19 cellular contexts compared by ENCODE assay signal in the genomic region with DNA sequence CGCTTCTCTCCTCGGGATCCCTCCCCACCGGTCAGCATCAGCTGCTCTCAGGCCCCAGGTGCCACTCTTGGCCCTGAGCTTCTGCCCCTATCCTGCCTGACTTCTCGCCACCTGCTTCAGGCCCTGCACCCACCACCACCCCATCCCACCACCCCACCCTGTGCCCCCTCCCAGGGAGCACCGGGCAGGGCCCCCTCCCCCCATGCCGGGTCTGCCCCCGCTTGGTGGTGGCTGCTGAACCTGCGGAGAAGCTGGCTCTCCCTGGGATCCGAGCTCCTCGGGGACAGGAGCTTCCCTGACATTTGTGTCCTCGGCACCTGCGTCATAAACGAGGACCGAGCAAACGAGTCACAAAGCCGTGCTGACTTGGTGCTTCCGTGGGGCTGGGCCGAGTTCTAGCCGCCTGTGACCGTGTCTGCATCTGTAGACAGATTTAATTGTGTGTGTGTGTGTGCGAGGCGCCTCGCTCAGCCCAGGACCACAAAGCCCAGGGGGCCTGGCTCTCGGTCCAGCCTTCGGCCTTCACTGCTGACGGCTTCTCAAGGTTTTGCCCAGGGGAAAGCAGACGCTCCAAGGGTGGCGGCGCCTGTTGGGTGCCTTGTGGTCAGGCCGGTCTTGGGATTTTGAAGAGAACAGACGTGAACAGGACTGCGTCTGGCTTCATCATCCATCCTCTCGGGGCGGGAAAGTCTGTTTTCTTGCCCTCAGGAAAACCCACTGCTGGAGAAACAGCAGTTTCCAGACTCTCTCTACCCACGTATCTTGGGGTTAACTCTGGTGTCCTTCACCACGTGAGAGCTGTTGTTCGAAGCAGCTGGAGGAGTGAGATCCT.
"Had no signal": no experiment of that assay in that cellular context is flagged by ENCODE, and none has a peak within 500 bp of the region (broad histone marks: within the 10 kb centered on the region; RNA-seq: fewer than 3 reads in every experiment).

No MANE protein-coding gene starts in this region.

- H3K36me3 ChIP-seq: cardiac muscle cell, esophagus squamous epithelium, transverse colon, vagina had no signal

- H3K4me3 ChIP-seq: cardiac muscle cell, esophagus squamous epithelium, SK-N-MC, transverse colon, vagina had no signal

- H3K9me3 ChIP-seq: esophagus squamous epithelium, transverse colon, vagina had no signal

- H3K4me1 ChIP-seq: parathyroid adenoma had no signal

- H3K4me3 Mint-ChIP-seq: activated CD8-positive, alpha-beta T cell treated with anti-CD3 and anti-CD28 coated beads for 36 hours; activated naive CD8-positive, alpha-beta T cell had no signal

- H3K27ac Mint-ChIP-seq: activated CD8-positive, alpha-beta T cell treated with anti-CD3 and anti-CD28 coated beads for 36 hours; activated naive CD8-positive, alpha-beta T cell; activated T-helper 2 cell treated with anti-CD3 and anti-CD28 coated beads, Interferon-gamma antibody, Interleukin-2, Interleukin-4, amounts not matched to agents 10 μg/mL and 5 μg/mL and 100 μg/mL, durations not matched to agents 14 hours and 24 hours and 36 hours had no signal

- H3K27ac ChIP-seq: cardiac muscle cell, esophagus squamous epithelium, parathyroid adenoma, SK-N-MC, transverse colon, vagina had no signal

- ATAC-seq: activated CD8-positive, alpha-beta T cell treated with anti-CD3 and anti-CD28 coated beads for 36 hours; left colon; stimulated activated naive CD8-positive, alpha-beta T cell treated with anti-CD3 and anti-CD28 coated beads, Interleukin-15, Interleukin-2, amounts not matched to agents 100 U/mL and 50 U/mL, for 24 hours had no signal

- H3K27me3 ChIP-seq: cardiac muscle cell, vagina had no signal

- H3K36me3 Mint-ChIP-seq: activated naive CD8-positive, alpha-beta T cell had no signal

- H3K9me3 Mint-ChIP-seq: activated CD8-positive, alpha-beta T cell treated with anti-CD3 and anti-CD28 coated beads for 36 hours; activated T-helper 2 cell treated with anti-CD3 and anti-CD28 coated beads, Interferon-gamma antibody, Interleukin-2, Interleukin-4, amounts not matched to agents 10 μg/mL and 5 μg/mL and 100 μg/mL, durations not matched to agents 14 hours and 24 hours and 36 hours had no signal

- DNase-seq: activated CD4-positive, alpha-beta T cell treated with anti-CD3 and anti-CD28 coated beads for 48 hours; activated CD4-positive, CD25-positive, alpha-beta regulatory T cell; activated CD8-positive, alpha-beta T cell treated with anti-CD3 and anti-CD28 coated beads for 36 hours; activated T-cell treated with anti-CD3 and anti-CD28 coated beads, Interleukin-2, amount 50 U/mL, for 1 hour; dermis blood vessel endothelial cell; effector memory CD4-positive, alpha-beta T cell; esophagus squamous epithelium; mammary epithelial cell; stimulated activated CD4-positive, alpha-beta T cell treated with anti-CD3 and anti-CD28 coated beads, Interleukin-12 subunit alpha, Interleukin-12 subunit beta, amount 100 ng/mL, for 4 hours; stimulated activated CD4-positive, alpha-beta T cell treated with anti-CD3 and anti-CD28 coated beads, Interleukin-2, amount 100 ng/mL, for 24 hours; stimulated activated naive CD8-positive, alpha-beta T cell treated with anti-CD3 and anti-CD28 coated beads, Interleukin-15, Interleukin-2, amounts not matched to agents 100 U/mL and 50 U/mL, for 24 hours; transverse colon had no signal
